21 cellular contexts compared by ENCODE assay signal in the genomic region with DNA sequence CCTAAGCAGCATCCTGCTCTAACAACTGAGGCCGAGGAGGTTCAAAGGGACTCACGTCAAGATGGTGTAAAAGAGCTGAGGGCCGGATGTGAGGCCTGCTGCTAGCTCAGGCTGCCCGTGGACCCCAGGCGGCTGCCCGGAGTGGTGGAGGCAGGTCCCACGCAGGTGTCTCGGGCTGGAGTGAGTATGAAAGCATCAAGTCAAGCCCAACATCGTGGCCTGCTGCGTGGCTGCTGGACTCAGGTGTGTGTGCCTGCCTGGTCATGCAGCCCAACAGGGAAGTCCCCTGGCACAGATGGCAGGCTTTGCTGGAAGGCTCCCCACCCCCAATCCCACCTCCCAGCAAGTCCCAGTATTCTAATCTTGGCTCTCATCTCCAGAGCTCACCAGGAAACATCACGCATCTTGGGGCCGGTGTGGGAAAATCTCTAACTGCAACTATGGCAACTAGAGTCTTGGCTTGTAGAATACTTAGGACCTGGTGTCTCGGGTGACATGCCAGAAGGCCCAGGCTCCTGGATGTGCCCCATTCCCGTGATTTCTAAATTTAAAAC.
DNase-seq lines count a peak whose midpoint lies in the region; ATAC-seq and TF ChIP-seq lines count a peak whose summit lies in the region.
"Had no signal": no experiment of that assay in that cellular context is flagged by ENCODE, and none has a peak within 500 bp of the region (broad histone marks: within the 10 kb centered on the region; RNA-seq: fewer than 3 reads in every experiment).

No MANE protein-coding gene starts in this region.

- H3K27me3 Mint-ChIP-seq in chondrocyte (ENCODE audit: low read depth) (peaks cover 6% of the 10 kb centered on the region), osteocyte (ENCODE audit: unreplicated experiment) (peaks cover 19% of the 10 kb centered on the region)
- H3K27me3 Mint-ChIP-seq in stimulated activated memory B cell treated with anti-CD40 and anti-IgM and Interleukin-4, amounts not matched to agents 10 μg/mL and 1 μg/mL and 100 μg/mL, for 72 hours = no peaks in the 10 kb centered on the region
- H3K27me3 Mint-ChIP-seq: IgD-negative memory B cell had no signal

- no peaks in the 10 kb centered on the region for H3K36me3 ChIP-seq in lower lobe of right lung

- ATAC-seq in lower lobe of right lung = no peak
- ATAC-seq in stimulated activated memory B cell treated with anti-CD40 and anti-IgM and Interleukin-4, amounts not matched to agents 10 μg/mL and 1 μg/mL and 100 μg/mL, for 72 hours = no peak
- ATAC-seq in SK-N-SH treated with all-trans-retinoic acid at 6 μM for 48 hours = no peak
- ATAC-seq in HG02571 (IDR thresholded peaks at IDR 0.05; ENCODE audit: unreplicated experiment) = no peak
- ATAC-seq: Right ventricle myocardium inferior had no signal

- H3K9me3 Mint-ChIP-seq in chondrocyte (ENCODE audit: low read depth) (no peaks in the 10 kb centered on the region), osteocyte (ENCODE audit: unreplicated experiment) (no peaks in the 10 kb centered on the region)
- H3K9me3 Mint-ChIP-seq in stimulated activated memory B cell treated with anti-CD40 and anti-IgM and Interleukin-4, amounts not matched to agents 10 μg/mL and 1 μg/mL and 100 μg/mL, for 72 hours = no peaks in the 10 kb centered on the region
- H3K9me3 Mint-ChIP-seq: HFFc6, IgD-negative memory B cell had no signal

- no peaks in the 10 kb centered on the region for H3K36me3 Mint-ChIP-seq in chondrocyte (ENCODE audit: low read depth)
- peaks cover 2% of the 10 kb centered on the region for H3K36me3 Mint-ChIP-seq in stimulated activated memory B cell treated with anti-CD40 and anti-IgM and Interleukin-4, amounts not matched to agents 10 μg/mL and 1 μg/mL and 100 μg/mL, for 72 hours
- no peaks in the 10 kb centered on the region for H3K36me3 Mint-ChIP-seq in osteocyte (ENCODE audit: unreplicated experiment)

- H3K27ac Mint-ChIP-seq in chondrocyte (ENCODE audit: unreplicated experiment) (no peak overlapping the region), osteocyte (ENCODE audit: unreplicated experiment) (no peak overlapping the region)
- peak overlapping the region; percentile 59 for H3K27ac Mint-ChIP-seq in stimulated activated memory B cell treated with anti-CD40 and anti-IgM and Interleukin-4, amounts not matched to agents 10 μg/mL and 1 μg/mL and 100 μg/mL, for 72 hours
- H3K27ac Mint-ChIP-seq: HFFc6 had no signal

- TF ChIP-seq CTCF in chondrocyte (IDR thresholded peaks at IDR 0.05) (no peak), lower lobe of right lung (IDR thresholded peaks at IDR 0.05) (no peak), osteocyte (IDR thresholded peaks at IDR 0.05) (no peak)

- intact Hi-C loops in lower lobe of right lung (cut with DNase I) = loop anchor here (10.0 kb wide), 1 partner anchor 144 kb away; no protein-coding TSS in a partner anchor

- H3K4me3 Mint-ChIP-seq in chondrocyte (ENCODE audit: unreplicated experiment) (no peak overlapping the region), osteocyte (ENCODE audit: unreplicated experiment) (no peak overlapping the region)
- no peak overlapping the region for H3K4me3 Mint-ChIP-seq in stimulated activated memory B cell treated with anti-CD40 and anti-IgM and Interleukin-4, amounts not matched to agents 10 μg/mL and 1 μg/mL and 100 μg/mL, for 72 hours
- H3K4me3 Mint-ChIP-seq: HFFc6 had no signal

- H3K9me3 ChIP-seq in lower lobe of right lung = no peaks in the 10 kb centered on the region

- DNase-seq in DMS 273 (lab: John Stamatoyannopoulos, UW; ENCODE audit: unreplicated experiment) (peak; percentile 47), DMS 273 treated with DMSO at 0.1 percent for 48 hours (lab: John Stamatoyannopoulos, UW) (no peak), chondrocyte (ENCODE audit: low spot score) (peak; percentile 75), lower lobe of right lung (peak; percentile 43), osteocyte (ENCODE audit: extremely low spot score, unreplicated experiment) (no peak)
- DNase-seq: AML-193, DMS53, EL, HFFc6, Karpas-422, NCI-H1436, NCI-H1930, NCI-H2171 treated with DMSO at 0.1 percent for 48 hours, NCI-H446 treated with DMSO at 0.1 percent for 48 hours had no signal

- H3K4me1 Mint-ChIP-seq in chondrocyte (ENCODE audit: low read depth) (no peaks in the 10 kb centered on the region), osteocyte (ENCODE audit: unreplicated experiment) (peaks cover 5% of the 10 kb centered on the region)
- H3K4me1 Mint-ChIP-seq in stimulated activated memory B cell treated with anti-CD40 and anti-IgM and Interleukin-4, amounts not matched to agents 10 μg/mL and 1 μg/mL and 100 μg/mL, for 72 hours = peaks cover 67% of the 10 kb centered on the region

- peaks cover 40% of the 10 kb centered on the region for H3K4me1 ChIP-seq in lower lobe of right lung

- H3K27me3 ChIP-seq in lower lobe of right lung (ENCODE audit: low read depth) = no peaks in the 10 kb centered on the region

- H3K27ac ChIP-seq in lower lobe of right lung = no peak overlapping the region
- H3K27ac ChIP-seq: 22Rv1, C4-2B had no signal

- no peak overlapping the region for H3K4me3 ChIP-seq in lower lobe of right lung

TF ChIP-seq in SK-N-SH treated with all-trans-retinoic acid at 6 μM for 48 hours, 23 proteins besides CTCF, POLR2A, EP300 and RAD21 (continues in another document):
- TF ChIP-seq, protein P1, sequence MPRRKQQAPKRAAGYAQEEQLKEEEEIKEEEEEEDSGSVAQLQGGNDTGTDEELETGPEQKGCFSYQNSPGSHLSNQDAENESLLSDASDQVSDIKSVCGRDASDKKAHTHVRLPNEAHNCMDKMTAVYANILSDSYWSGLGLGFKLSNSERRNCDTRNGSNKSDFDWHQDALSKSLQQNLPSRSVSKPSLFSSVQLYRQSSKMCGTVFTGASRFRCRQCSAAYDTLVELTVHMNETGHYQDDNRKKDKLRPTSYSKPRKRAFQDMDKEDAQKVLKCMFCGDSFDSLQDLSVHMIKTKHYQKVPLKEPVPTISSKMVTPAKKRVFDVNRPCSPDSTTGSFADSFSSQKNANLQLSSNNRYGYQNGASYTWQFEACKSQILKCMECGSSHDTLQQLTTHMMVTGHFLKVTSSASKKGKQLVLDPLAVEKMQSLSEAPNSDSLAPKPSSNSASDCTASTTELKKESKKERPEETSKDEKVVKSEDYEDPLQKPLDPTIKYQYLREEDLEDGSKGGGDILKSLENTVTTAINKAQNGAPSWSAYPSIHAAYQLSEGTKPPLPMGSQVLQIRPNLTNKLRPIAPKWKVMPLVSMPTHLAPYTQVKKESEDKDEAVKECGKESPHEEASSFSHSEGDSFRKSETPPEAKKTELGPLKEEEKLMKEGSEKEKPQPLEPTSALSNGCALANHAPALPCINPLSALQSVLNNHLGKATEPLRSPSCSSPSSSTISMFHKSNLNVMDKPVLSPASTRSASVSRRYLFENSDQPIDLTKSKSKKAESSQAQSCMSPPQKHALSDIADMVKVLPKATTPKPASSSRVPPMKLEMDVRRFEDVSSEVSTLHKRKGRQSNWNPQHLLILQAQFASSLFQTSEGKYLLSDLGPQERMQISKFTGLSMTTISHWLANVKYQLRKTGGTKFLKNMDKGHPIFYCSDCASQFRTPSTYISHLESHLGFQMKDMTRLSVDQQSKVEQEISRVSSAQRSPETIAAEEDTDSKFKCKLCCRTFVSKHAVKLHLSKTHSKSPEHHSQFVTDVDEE (CRISPR knock-in tag; IDR thresholded peaks at IDR 0.05) = no peak
- TF ChIP-seq, protein P2, sequence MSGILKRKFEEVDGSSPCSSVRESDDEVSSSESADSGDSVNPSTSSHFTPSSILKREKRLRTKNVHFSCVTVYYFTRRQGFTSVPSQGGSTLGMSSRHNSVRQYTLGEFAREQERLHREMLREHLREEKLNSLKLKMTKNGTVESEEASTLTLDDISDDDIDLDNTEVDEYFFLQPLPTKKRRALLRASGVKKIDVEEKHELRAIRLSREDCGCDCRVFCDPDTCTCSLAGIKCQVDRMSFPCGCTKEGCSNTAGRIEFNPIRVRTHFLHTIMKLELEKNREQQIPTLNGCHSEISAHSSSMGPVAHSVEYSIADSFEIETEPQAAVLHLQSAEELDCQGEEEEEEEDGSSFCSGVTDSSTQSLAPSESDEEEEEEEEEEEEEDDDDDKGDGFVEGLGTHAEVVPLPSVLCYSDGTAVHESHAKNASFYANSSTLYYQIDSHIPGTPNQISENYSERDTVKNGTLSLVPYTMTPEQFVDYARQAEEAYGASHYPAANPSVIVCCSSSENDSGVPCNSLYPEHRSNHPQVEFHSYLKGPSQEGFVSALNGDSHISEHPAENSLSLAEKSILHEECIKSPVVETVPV (CRISPR knock-in tag; IDR thresholded peaks at IDR 0.05) = no peak
- TF ChIP-seq ESRRG (CRISPR knock-in tag; IDR thresholded peaks at IDR 0.05) = no peak
- no peak for TF ChIP-seq ZNF8 (CRISPR knock-in tag; IDR thresholded peaks at IDR 0.05)
- TF ChIP-seq, protein P3, sequence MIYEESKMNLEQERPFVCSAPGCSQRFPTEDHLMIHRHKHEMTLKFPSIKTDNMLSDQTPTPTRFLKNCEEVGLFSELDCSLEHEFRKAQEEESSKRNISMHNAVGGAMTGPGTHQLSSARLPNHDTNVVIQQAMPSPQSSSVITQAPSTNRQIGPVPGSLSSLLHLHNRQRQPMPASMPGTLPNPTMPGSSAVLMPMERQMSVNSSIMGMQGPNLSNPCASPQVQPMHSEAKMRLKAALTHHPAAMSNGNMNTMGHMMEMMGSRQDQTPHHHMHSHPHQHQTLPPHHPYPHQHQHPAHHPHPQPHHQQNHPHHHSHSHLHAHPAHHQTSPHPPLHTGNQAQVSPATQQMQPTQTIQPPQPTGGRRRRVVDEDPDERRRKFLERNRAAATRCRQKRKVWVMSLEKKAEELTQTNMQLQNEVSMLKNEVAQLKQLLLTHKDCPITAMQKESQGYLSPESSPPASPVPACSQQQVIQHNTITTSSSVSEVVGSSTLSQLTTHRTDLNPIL (CRISPR knock-in tag; IDR thresholded peaks at IDR 0.05; ENCODE audit: low read depth) = no peak
- no peak for TF ChIP-seq SNAI2 (CRISPR knock-in tag; IDR thresholded peaks at IDR 0.05)
- no peak for TF ChIP-seq ZFP3 (CRISPR knock-in tag; IDR thresholded peaks at IDR 0.05)
- TF ChIP-seq ZFP30 (CRISPR knock-in tag; IDR thresholded peaks at IDR 0.05) = no peak
- TF ChIP-seq PPARA (CRISPR knock-in tag; IDR thresholded peaks at IDR 0.05; ENCODE audit: borderline replicate concordance) = no peak
- no peak for TF ChIP-seq TCF4 (CRISPR knock-in tag; IDR thresholded peaks at IDR 0.05; ENCODE audit: borderline replicate concordance)
- TF ChIP-seq ZNF70 (CRISPR knock-in tag; IDR thresholded peaks at IDR 0.05) = no peak

Comparison
In these comparisons a context has a peak if more than half of its experiments do, and no peak if none do; other contexts are left out.
1. DNase-seq: peak in DMS 273 (single experiment), chondrocyte (single experiment) and lower lobe of right lung (single experiment); none in DMS 273 treated with DMSO at 0.1 percent for 48 hours (single experiment) and osteocyte (single experiment).